21 cellular contexts compared by ENCODE assay signal in the genomic region with DNA sequence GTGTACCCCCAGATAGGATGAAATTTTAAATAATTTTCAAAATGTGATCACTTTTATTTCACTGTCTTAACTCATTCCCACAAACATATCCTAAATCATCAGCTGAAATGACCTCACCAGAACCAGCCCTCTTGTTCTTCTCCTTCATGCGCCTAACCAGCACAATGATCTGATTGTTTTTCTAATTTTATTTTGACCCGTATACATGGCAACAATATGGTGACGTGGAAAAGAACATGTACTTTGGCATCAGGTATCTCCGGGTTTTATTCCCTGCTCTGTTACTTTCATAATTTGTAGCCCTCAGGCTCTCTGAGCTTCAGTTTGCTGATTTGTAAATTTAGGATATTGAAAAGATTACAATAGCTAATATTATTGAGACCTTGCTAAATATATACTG.
DNase-seq lines count a peak whose midpoint lies in the region; TF ChIP-seq lines count a peak whose summit lies in the region.
"Had no signal": no experiment of that assay in that cellular context is flagged by ENCODE, and none has a peak within 500 bp of the region (broad histone marks: within the 10 kb centered on the region; RNA-seq: fewer than 3 reads in every experiment).

No MANE protein-coding gene starts in this region.

- 0% methylated on average over 4 of the region's 4 CpGs for WGBS in mammary epithelial cell (ENCODE audit: low coverage, missing lambda C conversion rate)
- WGBS in esophagus muscularis mucosa, result 83% methylated on average over 4 of the region's 4 CpGs
- WGBS in sigmoid colon, 2 donors, result 33 to 87% methylated on average over 4 of the region's 4 CpGs

- no peaks in the 10 kb centered on the region for H3K36me3 Mint-ChIP-seq in activated naive CD4-positive, alpha-beta T cell treated with anti-CD3 and anti-CD28 coated beads, Interleukin-2, amount 10 ng/mL, durations not matched to agents 7 days and 5 days
- H3K36me3 Mint-ChIP-seq: CD14-positive monocyte; CD4-positive, alpha-beta memory T cell; CD4-positive, CD25-positive, alpha-beta regulatory T cell; CD8-positive, alpha-beta memory T cell had no signal

- H3K36me3 ChIP-seq in mammary epithelial cell (ENCODE audit: insufficient read depth, low read length) (no peaks in the 10 kb centered on the region), breast epithelium (no peaks in the 10 kb centered on the region), esophagus muscularis mucosa (no peaks in the 10 kb centered on the region), sigmoid colon (no peaks in the 10 kb centered on the region)
- H3K36me3 ChIP-seq: BE2C, BLaER1 had no signal

- H3K27me3 ChIP-seq in mammary epithelial cell (ENCODE audit: insufficient read depth, low read length) (no peaks in the 10 kb centered on the region), breast epithelium (no peaks in the 10 kb centered on the region), esophagus muscularis mucosa (no peaks in the 10 kb centered on the region), sigmoid colon (no peaks in the 10 kb centered on the region)
- H3K27me3 ChIP-seq: BE2C, BLaER1 had no signal

- H3K27ac ChIP-seq in mammary epithelial cell (ENCODE audit: insufficient read depth, low read depth, low read length) (peak overlapping the region; percentile 63), breast epithelium (peak overlapping the region in 1 of 2 donors; percentile 38), esophagus muscularis mucosa (replicated peaks in 1 of 4) (no peak overlapping the region), sigmoid colon (no peak overlapping the region)
- H3K27ac ChIP-seq: BLaER1 had no signal

- peaks cover 10% of the 10 kb centered on the region for H3K9me3 Mint-ChIP-seq in activated naive CD4-positive, alpha-beta T cell treated with anti-CD3 and anti-CD28 coated beads, Interleukin-2, amount 10 ng/mL, durations not matched to agents 7 days and 5 days

- no TSS peak for BruUV-seq in mammary epithelial cell (replicated peaks; lab: Mats Ljungman, UMichigan)

- peak overlapping the region; percentile 72 for H3K9ac ChIP-seq in mammary epithelial cell (ENCODE audit: insufficient read depth, low read length)
- H3K9ac ChIP-seq: BLaER1 had no signal

- peak overlapping the region; percentile 74 for H3K4me2 ChIP-seq in mammary epithelial cell (ENCODE audit: insufficient read depth, low read depth, low read length)
- H3K4me2 ChIP-seq: BLaER1 had no signal

- TF ChIP-seq CTCF in mammary epithelial cell (conservative IDR thresholded peaks at IDR 0.05 in 1 of 2, IDR thresholded peaks at IDR 0.05 in 1 of 2; ENCODE audit: extremely low read depth in 1 of 2, insufficient read depth in 1 of 2, low read depth in 1 of 2, low read length in 2 of 2) (no peak), breast epithelium (IDR thresholded peaks at IDR 0.05) (no peak), esophagus muscularis mucosa (IDR thresholded peaks at IDR 0.05) (no peak), sigmoid colon (IDR thresholded peaks at IDR 0.05) (no peak)

- no peak overlapping the region for H3K27ac Mint-ChIP-seq in activated naive CD4-positive, alpha-beta T cell treated with anti-CD3 and anti-CD28 coated beads, Interleukin-2, amount 10 ng/mL, durations not matched to agents 7 days and 5 days
- H3K27ac Mint-ChIP-seq: CD14-positive monocyte; CD4-positive, alpha-beta memory T cell; CD4-positive, CD25-positive, alpha-beta regulatory T cell; CD8-positive, alpha-beta memory T cell had no signal

- H3K4me3 ChIP-seq in mammary epithelial cell (replicated peaks in 1 of 3; ENCODE audit: insufficient read depth in 1 of 3, low read depth in 2 of 3, low read length in 3 of 3), result peak overlapping the region in 1 of 3 experiments; percentile 29
- no peak overlapping the region for H3K4me3 ChIP-seq in breast epithelium
- no peak overlapping the region for H3K4me3 ChIP-seq in esophagus muscularis mucosa
- no peak overlapping the region for H3K4me3 ChIP-seq in sigmoid colon
- H3K4me3 ChIP-seq: BLaER1 had no signal

- H3K79me2 ChIP-seq in mammary epithelial cell (ENCODE audit: insufficient read depth, low read length), result no peaks in the 10 kb centered on the region

- peak; percentile 91 for DNase-seq in mammary epithelial cell
- no peak for DNase-seq in breast epithelium (ENCODE audit: low spot score in 2 of 2)
- DNase-seq in HT1080 (ENCODE audit: low read depth), result peak; percentile 4
- DNase-seq in SK-MEL-5 (ENCODE audit: low read depth, low spot score), result peak; percentile 36
- peak; percentile 22 for DNase-seq in foreskin melanocyte
- DNase-seq in esophagus muscularis mucosa (ENCODE audit: extremely low spot score), result no peak
- DNase-seq in sigmoid colon, result no peak
- DNase-seq in activated naive CD4-positive, alpha-beta T cell treated with anti-CD3 and anti-CD28 coated beads, Interleukin-2, amount 10 ng/mL, durations not matched to agents 7 days and 5 days, result no peak
- DNase-seq: 8988T; ACHN; BE2C; C1 segment of cervical spinal cord; Caco-2; Calu3; CD4-positive, alpha-beta memory T cell; CD4-positive, CD25-positive, alpha-beta regulatory T cell; CD8-positive, alpha-beta memory T cell; DMS79 treated with DMSO at 0.1 percent for 48 hours; GF-D8 had no signal

- no peaks in the 10 kb centered on the region for H4K20me1 ChIP-seq in mammary epithelial cell (ENCODE audit: insufficient read depth, low read length)
- H4K20me1 ChIP-seq: BLaER1 had no signal

- H3K27me3 Mint-ChIP-seq in activated naive CD4-positive, alpha-beta T cell treated with anti-CD3 and anti-CD28 coated beads, Interleukin-2, amount 10 ng/mL, durations not matched to agents 7 days and 5 days, result no peaks in the 10 kb centered on the region
- H3K27me3 Mint-ChIP-seq: CD4-positive, alpha-beta memory T cell; CD4-positive, CD25-positive, alpha-beta regulatory T cell; CD8-positive, alpha-beta memory T cell had no signal

- peak overlapping the region; percentile 80 for H2AFZ ChIP-seq in mammary epithelial cell (ENCODE audit: low read depth, low read length)

- H3K9me3 ChIP-seq in mammary epithelial cell (replicated peaks; ENCODE audit: insufficient read depth, low read length) (peaks cover 3% of the 10 kb centered on the region), breast epithelium (no peaks in the 10 kb centered on the region), esophagus muscularis mucosa (no peaks in the 10 kb centered on the region), sigmoid colon (peaks cover 0 to 1% (median 0%) of the 10 kb centered on the region in 4 donors)
- H3K9me3 ChIP-seq: BE2C, Caco-2 had no signal

- no peaks in the 10 kb centered on the region for H3K4me1 Mint-ChIP-seq in activated naive CD4-positive, alpha-beta T cell treated with anti-CD3 and anti-CD28 coated beads, Interleukin-2, amount 10 ng/mL, durations not matched to agents 7 days and 5 days
- H3K4me1 Mint-ChIP-seq: CD14-positive monocyte; CD4-positive, alpha-beta memory T cell; CD4-positive, CD25-positive, alpha-beta regulatory T cell; CD8-positive, alpha-beta memory T cell had no signal

- dilution Hi-C loops in mammary epithelial cell (cut with HindIII; ENCODE audit: low sequenced_read_pairs), result no loop called here

- TF ChIP-seq POLR2A in breast epithelium (IDR thresholded peaks at IDR 0.05) (no peak), esophagus muscularis mucosa (IDR thresholded peaks at IDR 0.05; ENCODE audit: low read depth) (no peak), sigmoid colon (IDR thresholded peaks at IDR 0.05) (no peak)

- in situ Hi-C loops in mammary epithelial cell (cut with MboI; ENCODE audit: low sequenced_read_pairs in 2 of 2) (no loop called here), SK-MEL-5 (cut with HindIII; ENCODE audit: low pct_unique_long_range_greater_than_20kb, low sequenced_read_pairs) (no loop called here)

- H3K4me3 Mint-ChIP-seq in activated naive CD4-positive, alpha-beta T cell treated with anti-CD3 and anti-CD28 coated beads, Interleukin-2, amount 10 ng/mL, durations not matched to agents 7 days and 5 days, result no peak overlapping the region
- H3K4me3 Mint-ChIP-seq: CD14-positive monocyte; CD4-positive, alpha-beta memory T cell; CD4-positive, CD25-positive, alpha-beta regulatory T cell; CD8-positive, alpha-beta memory T cell had no signal

- intact Hi-C loops in mammary epithelial cell (cut with micrococcal nuclease) (no loop called here), breast epithelium (cut with DNase I; ENCODE audit: low total_unique reads) (loop anchor here (5.0 kb wide), 1 partner anchor 186 kb away; no protein-coding TSS in a partner anchor), esophagus muscularis mucosa (cut with DNase I) (no loop called here), sigmoid colon (cut with DNase I) (no loop called here)

- no peak for TF ChIP-seq EP300 in esophagus muscularis mucosa (IDR thresholded peaks at IDR 0.05)
- no peak for TF ChIP-seq EP300 in sigmoid colon (IDR thresholded peaks at IDR 0.05)

- H3K4me1 ChIP-seq in mammary epithelial cell (ENCODE audit: insufficient read depth, low read length), result peaks cover 6% of the 10 kb centered on the region
- no peaks in the 10 kb centered on the region for H3K4me1 ChIP-seq in breast epithelium
- peaks cover 0 to 6% (median 2%) of the 10 kb centered on the region in 4 donors for H3K4me1 ChIP-seq in esophagus muscularis mucosa
- peaks cover 0 to 14% (median 7%) of the 10 kb centered on the region in 4 donors for H3K4me1 ChIP-seq in sigmoid colon
- H3K4me1 ChIP-seq: BE2C, BLaER1, Caco-2 had no signal

- CTCF ChIA-PET in mammary epithelial cell (lab: Charles Lee; ENCODE audit: low non-redundant PET), result no interaction called here
- CTCF ChIA-PET in activated naive CD4-positive, alpha-beta T cell treated with anti-CD3 and anti-CD28 coated beads, Interleukin-2, amount 10 ng/mL, durations not matched to agents 7 days and 5 days (lab: Charles Lee), result no interaction called here

Comparison
In these comparisons a context has a peak if more than half of its experiments do, and no peak if none do; other contexts are left out.
1. DNase-seq: peak in mammary epithelial cell (single experiment), HT1080 (single experiment), SK-MEL-5 (single experiment) and foreskin melanocyte (single experiment); none in breast epithelium (0 of 2), esophagus muscularis mucosa (single experiment), sigmoid colon (single experiment) and activated naive CD4-positive, alpha-beta T cell treated with anti-CD3 and anti-CD28 coated beads, Interleukin-2, amount 10 ng/mL, durations not matched to agents 7 days and 5 days (single experiment).